Comparison of ENCODE assay signal across 8 cellular contexts in genomic region chr5:88503065-88503394, GRCh38.
DNase-seq lines count a peak whose midpoint lies in the region; ATAC-seq, FAIRE-seq and TF ChIP-seq lines count a peak whose summit lies in the region.

No MANE protein-coding gene starts in this region.

- DNase-seq in right cardiac atrium (no peak), left cardiac atrium (no peak), right lobe of liver (no peak), islet precursor cell (no peak), NCI-H774 (lab: John Stamatoyannopoulos, UW) (no peak), NCI-H1417 treated with DMSO at 0.1 percent for 48 hours (lab: John Stamatoyannopoulos, UW) (no peak), RCC 7860 (ENCODE audit: low spot score) (no peak)
- DNase-seq in activated T-helper 1 cell treated with anti-CD3 and anti-CD28 coated beads, Interleukin-12 subunit alpha, Interleukin-12 subunit beta, Interleukin-2, Interleukin-4 antibody, amounts not matched to agents 30 ng/mL and 10 ng/mL and 1 ng/mL, durations not matched to agents 14 hours and 24 hours and 36 hours (ENCODE audit: low spot score) = no peak

- H3K27ac Mint-ChIP-seq in activated T-helper 1 cell treated with anti-CD3 and anti-CD28 coated beads, Interleukin-12 subunit alpha, Interleukin-12 subunit beta, Interleukin-2, Interleukin-4 antibody, amounts not matched to agents 30 ng/mL and 10 ng/mL and 1 ng/mL, durations not matched to agents 14 hours and 24 hours and 36 hours = peak overlapping the region; percentile 84

- TF ChIP-seq CTCF in right lobe of liver (IDR thresholded peaks at IDR 0.05) = no peak

- no peak for FAIRE-seq in RCC 7860 (lab: Jason Lieb, UNC)

- no peaks in the 10 kb centered on the region for H3K9me3 Mint-ChIP-seq in activated T-helper 1 cell treated with anti-CD3 and anti-CD28 coated beads, Interleukin-12 subunit alpha, Interleukin-12 subunit beta, Interleukin-2, Interleukin-4 antibody, amounts not matched to agents 30 ng/mL and 10 ng/mL and 1 ng/mL, durations not matched to agents 14 hours and 24 hours and 36 hours

- no peak for ATAC-seq in right cardiac atrium
- no peak for ATAC-seq in left cardiac atrium
- peak in 3 of 4 donors; percentile 37 to 49 (median 47) for ATAC-seq in right lobe of liver

- whole genome bisulfite sequencing in right cardiac atrium = 4% methylated on average over 2 of the region's 2 CpGs
- 3% methylated on average over 2 of the region's 2 CpGs for WGBS in right lobe of liver (ENCODE audit: insufficient coverage, low coverage, low lambda C conversion rate, missing lambda C conversion rate)

- H3K9me3 ChIP-seq in right cardiac atrium (ENCODE audit: control insufficient read depth, low read length) (no peaks in the 10 kb centered on the region), right lobe of liver (no peaks in the 10 kb centered on the region)

- no peaks in the 10 kb centered on the region for H3K36me3 ChIP-seq in right lobe of liver

- H3K27me3 Mint-ChIP-seq in activated T-helper 1 cell treated with anti-CD3 and anti-CD28 coated beads, Interleukin-12 subunit alpha, Interleukin-12 subunit beta, Interleukin-2, Interleukin-4 antibody, amounts not matched to agents 30 ng/mL and 10 ng/mL and 1 ng/mL, durations not matched to agents 14 hours and 24 hours and 36 hours (ENCODE audit: insufficient read depth) = peaks cover 15% of the 10 kb centered on the region

- no peak for TF ChIP-seq POLR2A in right lobe of liver (IDR thresholded peaks at IDR 0.05)

- H3K4me3 Mint-ChIP-seq in activated T-helper 1 cell treated with anti-CD3 and anti-CD28 coated beads, Interleukin-12 subunit alpha, Interleukin-12 subunit beta, Interleukin-2, Interleukin-4 antibody, amounts not matched to agents 30 ng/mL and 10 ng/mL and 1 ng/mL, durations not matched to agents 14 hours and 24 hours and 36 hours = peak overlapping the region; percentile 81

- H3K4me1 Mint-ChIP-seq in activated T-helper 1 cell treated with anti-CD3 and anti-CD28 coated beads, Interleukin-12 subunit alpha, Interleukin-12 subunit beta, Interleukin-2, Interleukin-4 antibody, amounts not matched to agents 30 ng/mL and 10 ng/mL and 1 ng/mL, durations not matched to agents 14 hours and 24 hours and 36 hours (ENCODE audit: low read depth) = peaks cover 25% of the 10 kb centered on the region

- H3K27me3 ChIP-seq in right cardiac atrium (ENCODE audit: control insufficient read depth, insufficient read depth) (no peaks in the 10 kb centered on the region), right lobe of liver (no peaks in the 10 kb centered on the region)

- H3K4me1 ChIP-seq in right cardiac atrium (ENCODE audit: control insufficient read depth, insufficient read depth, low read length) = no peaks in the 10 kb centered on the region
- H3K4me1 ChIP-seq in right lobe of liver = no peaks in the 10 kb centered on the region

- H3K4me3 ChIP-seq in right cardiac atrium (ENCODE audit: low read length) = peak overlapping the region; percentile 88
- peak overlapping the region; percentile 50 to 57 (median 54) for H3K4me3 ChIP-seq in right lobe of liver

- H3K36me3 Mint-ChIP-seq in activated T-helper 1 cell treated with anti-CD3 and anti-CD28 coated beads, Interleukin-12 subunit alpha, Interleukin-12 subunit beta, Interleukin-2, Interleukin-4 antibody, amounts not matched to agents 30 ng/mL and 10 ng/mL and 1 ng/mL, durations not matched to agents 14 hours and 24 hours and 36 hours (ENCODE audit: low read depth) = no peaks in the 10 kb centered on the region

- no peak overlapping the region for H3K27ac ChIP-seq in right cardiac atrium (ENCODE audit: low read length)
- H3K27ac ChIP-seq in right lobe of liver = peak overlapping the region in 1 of 3 donors; percentile 29

- intact Hi-C loops in right cardiac atrium (cut with DNase I) = no loop called here
- intact Hi-C loops in left cardiac atrium (cut with DNase I) = no loop called here
- intact Hi-C loops in activated T-helper 1 cell treated with anti-CD3 and anti-CD28 coated beads, Interleukin-12 subunit alpha, Interleukin-12 subunit beta, Interleukin-2, Interleukin-4 antibody, amounts not matched to agents 30 ng/mL and 10 ng/mL and 1 ng/mL, durations not matched to agents 14 hours and 24 hours and 36 hours (cut with micrococcal nuclease) = loop anchor here (2.0 to 5.0 kb wide), 2 partner anchors 236 to 362 kb away; partner anchors contain the start of gene TMEM161B
- intact Hi-C loops in right lobe of liver (cut with DNase I) = no loop called here

Comparison
In these comparisons a context has a peak if more than half of its experiments do, and no peak if none do; other contexts are left out.
1. ATAC-seq: peak in right lobe of liver (3 of 4); none in right cardiac atrium (0 of 2) and left cardiac atrium (0 of 2).